In genomic region chr11:47552581-47553416, GRCh38 we compare ENCODE assay signal across 1 cellular context.
TF ChIP-seq lines count a peak whose summit lies in the region.

Gene CELF1 (minus strand): TSS chr11:47553132. CDS start chr11:47499523, 53,609 bp downstream.

TF ChIP-seq in HepG2, 621 proteins besides CTCF, POLR2A, EP300 and RAD21 (continued from another document and continues in another):
- TF ChIP-seq FOSL2 (CRISPR knock-in tag; IDR thresholded peaks at IDR 0.05) (no peak), ZNF382 (CRISPR knock-in tag; IDR thresholded peaks at IDR 0.05; ENCODE audit: borderline replicate concordance) (no peak), HOXA3 (CRISPR knock-in tag; IDR thresholded peaks at IDR 0.05) (peak; percentile 99), IRF1 (CRISPR knock-in tag; IDR thresholded peaks at IDR 0.05; ENCODE audit: low read depth) (0 out of 2 replicates have a peak, but pooled peaks have one; percentile 60), FOXP1 (IDR thresholded peaks at IDR 0.05) (no peak), FOXP1 (CRISPR knock-in tag; IDR thresholded peaks at IDR 0.05) (no peak), GATAD1 (CRISPR knock-in tag; IDR thresholded peaks at IDR 0.05) (peak; percentile 71; the same call in 1 of the 2 replicates), ZBTB20 (CRISPR knock-in tag; IDR thresholded peaks at IDR 0.05; ENCODE audit: borderline replicate concordance, low read depth) (peak; percentile 40; the same call in 1 of the 2 replicates), ZNF263 (CRISPR knock-in tag; IDR thresholded peaks at IDR 0.05) (no peak; the same call in 1 of the 2 replicates), HDAC2 (CRISPR knock-in tag; IDR thresholded peaks at IDR 0.05) (no peak), NRL (CRISPR knock-in tag; IDR thresholded peaks at IDR 0.05; ENCODE audit: borderline replicate concordance) (peak; percentile 22; the same call in 1 of the 2 replicates), POLR2AphosphoS5 (IDR thresholded peaks at IDR 0.05; ENCODE audit: low read depth, low read length) (peak; percentile 57; the same call in 1 of the 2 replicates), ZNF552 (CRISPR knock-in tag; IDR thresholded peaks at IDR 0.05; ENCODE audit: borderline replicate concordance) (no peak; the same call in 1 of the 2 replicates), STAT5B (CRISPR knock-in tag; IDR thresholded peaks at IDR 0.05) (no peak), ZNF205 (CRISPR knock-in tag; IDR thresholded peaks at IDR 0.05) (peak; percentile 76), EHMT2 (IDR thresholded peaks at IDR 0.05; ENCODE audit: borderline replicate concordance, low read depth, low read length) (no peak), ZSCAN31 (CRISPR knock-in tag; IDR thresholded peaks at IDR 0.05; ENCODE audit: low read depth) (no peak), AGO1 (IDR thresholded peaks at IDR 0.05; ENCODE audit: low read depth, low read length, poor library complexity, severe bottlenecking) (peak; percentile 88), NFE2 (CRISPR knock-in tag; IDR thresholded peaks at IDR 0.05) (no peak), MLLT10 (CRISPR knock-in tag; IDR thresholded peaks at IDR 0.05) (no peak), BRD4 (CRISPR knock-in tag; IDR thresholded peaks at IDR 0.05) (no peak), SOX13 (IDR thresholded peaks at IDR 0.05) (no peak), SOX13 (CRISPR knock-in tag; conservative IDR thresholded peaks at IDR 0.05 in 1 of 2, IDR thresholded peaks at IDR 0.05 in 1 of 2) (no peak), YY1 (IDR thresholded peaks at IDR 0.05; ENCODE audit: insufficient read depth, insufficient replicate concordance, low read depth, low read length) (peak; percentile 98), ZNF230 (CRISPR knock-in tag; IDR thresholded peaks at IDR 0.05) (peak; percentile 56; the same call in 1 of the 2 replicates), PAWR (CRISPR knock-in tag; IDR thresholded peaks at IDR 0.05; ENCODE audit: borderline replicate concordance) (no peak), TOPORS (CRISPR knock-in tag; IDR thresholded peaks at IDR 0.05) (peak; percentile 67), SMARCC2 (IDR thresholded peaks at IDR 0.05) (no peak), ZNF251 (CRISPR knock-in tag; IDR thresholded peaks at IDR 0.05) (no peak), ZNF564 (CRISPR knock-in tag; IDR thresholded peaks at IDR 0.05) (no peak), ZBTB1 (CRISPR knock-in tag; IDR thresholded peaks at IDR 0.05; ENCODE audit: borderline replicate concordance) (no peak), ZBTB8A (CRISPR knock-in tag; IDR thresholded peaks at IDR 0.05; ENCODE audit: borderline replicate concordance, low read depth) (no peak), ZNF124 (CRISPR knock-in tag; IDR thresholded peaks at IDR 0.05) (no peak), ZNF629 (CRISPR knock-in tag; conservative IDR thresholded peaks at IDR 0.05) (no peak), MXD3 (CRISPR knock-in tag; IDR thresholded peaks at IDR 0.05) (0 out of 2 replicates have a peak, but pooled peaks have one; percentile 37), ASH2L (IDR thresholded peaks at IDR 0.05; ENCODE audit: insufficient read length, low read depth, low read length) (peak; percentile 83)
- TF ChIP-seq, protein P1, sequence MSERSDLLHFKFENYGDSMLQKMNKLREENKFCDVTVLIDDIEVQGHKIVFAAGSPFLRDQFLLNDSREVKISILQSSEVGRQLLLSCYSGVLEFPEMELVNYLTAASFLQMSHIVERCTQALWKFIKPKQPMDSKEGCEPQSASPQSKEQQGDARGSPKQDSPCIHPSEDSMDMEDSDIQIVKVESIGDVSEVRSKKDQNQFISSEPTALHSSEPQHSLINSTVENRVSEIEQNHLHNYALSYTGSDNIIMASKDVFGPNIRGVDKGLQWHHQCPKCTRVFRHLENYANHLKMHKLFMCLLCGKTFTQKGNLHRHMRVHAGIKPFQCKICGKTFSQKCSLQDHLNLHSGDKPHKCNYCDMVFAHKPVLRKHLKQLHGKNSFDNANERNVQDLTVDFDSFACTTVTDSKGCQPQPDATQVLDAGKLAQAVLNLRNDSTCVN (CRISPR knock-in tag; IDR thresholded peaks at IDR 0.05; ENCODE audit: borderline replicate concordance) = no peak
- TF ChIP-seq, protein P2, sequence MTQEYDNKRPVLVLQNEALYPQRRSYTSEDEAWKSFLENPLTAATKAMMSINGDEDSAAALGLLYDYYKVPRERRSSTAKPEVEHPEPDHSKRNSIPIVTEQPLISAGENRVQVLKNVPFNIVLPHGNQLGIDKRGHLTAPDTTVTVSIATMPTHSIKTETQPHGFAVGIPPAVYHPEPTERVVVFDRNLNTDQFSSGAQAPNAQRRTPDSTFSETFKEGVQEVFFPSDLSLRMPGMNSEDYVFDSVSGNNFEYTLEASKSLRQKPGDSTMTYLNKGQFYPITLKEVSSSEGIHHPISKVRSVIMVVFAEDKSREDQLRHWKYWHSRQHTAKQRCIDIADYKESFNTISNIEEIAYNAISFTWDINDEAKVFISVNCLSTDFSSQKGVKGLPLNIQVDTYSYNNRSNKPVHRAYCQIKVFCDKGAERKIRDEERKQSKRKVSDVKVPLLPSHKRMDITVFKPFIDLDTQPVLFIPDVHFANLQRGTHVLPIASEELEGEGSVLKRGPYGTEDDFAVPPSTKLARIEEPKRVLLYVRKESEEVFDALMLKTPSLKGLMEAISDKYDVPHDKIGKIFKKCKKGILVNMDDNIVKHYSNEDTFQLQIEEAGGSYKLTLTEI (CRISPR knock-in tag; conservative IDR thresholded peaks at IDR 0.05) = no peak
- TF ChIP-seq, protein P3, sequence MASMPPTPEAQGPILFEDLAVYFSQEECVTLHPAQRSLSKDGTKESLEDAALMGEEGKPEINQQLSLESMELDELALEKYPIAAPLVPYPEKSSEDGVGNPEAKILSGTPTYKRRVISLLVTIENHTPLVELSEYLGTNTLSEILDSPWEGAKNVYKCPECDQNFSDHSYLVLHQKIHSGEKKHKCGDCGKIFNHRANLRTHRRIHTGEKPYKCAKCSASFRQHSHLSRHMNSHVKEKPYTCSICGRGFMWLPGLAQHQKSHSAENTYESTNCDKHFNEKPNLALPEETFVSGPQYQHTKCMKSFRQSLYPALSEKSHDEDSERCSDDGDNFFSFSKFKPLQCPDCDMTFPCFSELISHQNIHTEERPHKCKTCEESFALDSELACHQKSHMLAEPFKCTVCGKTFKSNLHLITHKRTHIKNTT (CRISPR knock-in tag; IDR thresholded peaks at IDR 0.05) = no peak
- TF ChIP-seq, protein P4, sequence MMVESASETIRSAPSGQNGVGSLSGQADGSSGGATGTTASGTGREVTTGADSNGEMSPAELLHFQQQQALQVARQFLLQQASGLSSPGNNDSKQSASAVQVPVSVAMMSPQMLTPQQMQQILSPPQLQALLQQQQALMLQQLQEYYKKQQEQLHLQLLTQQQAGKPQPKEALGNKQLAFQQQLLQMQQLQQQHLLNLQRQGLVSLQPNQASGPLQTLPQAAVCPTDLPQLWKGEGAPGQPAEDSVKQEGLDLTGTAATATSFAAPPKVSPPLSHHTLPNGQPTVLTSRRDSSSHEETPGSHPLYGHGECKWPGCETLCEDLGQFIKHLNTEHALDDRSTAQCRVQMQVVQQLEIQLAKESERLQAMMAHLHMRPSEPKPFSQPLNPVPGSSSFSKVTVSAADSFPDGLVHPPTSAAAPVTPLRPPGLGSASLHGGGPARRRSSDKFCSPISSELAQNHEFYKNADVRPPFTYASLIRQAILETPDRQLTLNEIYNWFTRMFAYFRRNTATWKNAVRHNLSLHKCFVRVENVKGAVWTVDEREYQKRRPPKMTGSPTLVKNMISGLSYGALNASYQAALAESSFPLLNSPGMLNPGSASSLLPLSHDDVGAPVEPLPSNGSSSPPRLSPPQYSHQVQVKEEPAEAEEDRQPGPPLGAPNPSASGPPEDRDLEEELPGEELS (CRISPR knock-in tag; IDR thresholded peaks at IDR 0.05) = no peak
- TF ChIP-seq, protein P5, sequence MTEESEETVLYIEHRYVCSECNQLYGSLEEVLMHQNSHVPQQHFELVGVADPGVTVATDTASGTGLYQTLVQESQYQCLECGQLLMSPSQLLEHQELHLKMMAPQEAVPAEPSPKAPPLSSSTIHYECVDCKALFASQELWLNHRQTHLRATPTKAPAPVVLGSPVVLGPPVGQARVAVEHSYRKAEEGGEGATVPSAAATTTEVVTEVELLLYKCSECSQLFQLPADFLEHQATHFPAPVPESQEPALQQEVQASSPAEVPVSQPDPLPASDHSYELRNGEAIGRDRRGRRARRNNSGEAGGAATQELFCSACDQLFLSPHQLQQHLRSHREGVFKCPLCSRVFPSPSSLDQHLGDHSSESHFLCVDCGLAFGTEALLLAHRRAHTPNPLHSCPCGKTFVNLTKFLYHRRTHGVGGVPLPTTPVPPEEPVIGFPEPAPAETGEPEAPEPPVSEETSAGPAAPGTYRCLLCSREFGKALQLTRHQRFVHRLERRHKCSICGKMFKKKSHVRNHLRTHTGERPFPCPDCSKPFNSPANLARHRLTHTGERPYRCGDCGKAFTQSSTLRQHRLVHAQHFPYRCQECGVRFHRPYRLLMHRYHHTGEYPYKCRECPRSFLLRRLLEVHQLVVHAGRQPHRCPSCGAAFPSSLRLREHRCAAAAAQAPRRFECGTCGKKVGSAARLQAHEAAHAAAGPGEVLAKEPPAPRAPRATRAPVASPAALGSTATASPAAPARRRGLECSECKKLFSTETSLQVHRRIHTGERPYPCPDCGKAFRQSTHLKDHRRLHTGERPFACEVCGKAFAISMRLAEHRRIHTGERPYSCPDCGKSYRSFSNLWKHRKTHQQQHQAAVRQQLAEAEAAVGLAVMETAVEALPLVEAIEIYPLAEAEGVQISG (CRISPR knock-in tag; IDR thresholded peaks at IDR 0.05) = peak; percentile 98
- TF ChIP-seq, protein P6, sequence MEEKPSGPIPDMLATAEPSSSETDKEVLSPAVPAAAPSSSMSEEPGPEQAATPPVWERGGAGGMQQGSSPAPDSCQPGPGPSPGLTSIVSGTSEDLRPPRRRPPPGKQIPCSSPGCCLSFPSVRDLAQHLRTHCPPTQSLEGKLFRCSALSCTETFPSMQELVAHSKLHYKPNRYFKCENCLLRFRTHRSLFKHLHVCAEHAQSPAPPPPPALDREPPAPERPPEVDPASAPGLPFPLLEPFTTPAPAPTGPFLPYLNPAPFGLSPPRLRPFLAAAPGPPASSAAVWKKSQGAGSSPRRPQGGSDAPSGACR (CRISPR knock-in tag; IDR thresholded peaks at IDR 0.05) = no peak
- TF ChIP-seq, protein P7, sequence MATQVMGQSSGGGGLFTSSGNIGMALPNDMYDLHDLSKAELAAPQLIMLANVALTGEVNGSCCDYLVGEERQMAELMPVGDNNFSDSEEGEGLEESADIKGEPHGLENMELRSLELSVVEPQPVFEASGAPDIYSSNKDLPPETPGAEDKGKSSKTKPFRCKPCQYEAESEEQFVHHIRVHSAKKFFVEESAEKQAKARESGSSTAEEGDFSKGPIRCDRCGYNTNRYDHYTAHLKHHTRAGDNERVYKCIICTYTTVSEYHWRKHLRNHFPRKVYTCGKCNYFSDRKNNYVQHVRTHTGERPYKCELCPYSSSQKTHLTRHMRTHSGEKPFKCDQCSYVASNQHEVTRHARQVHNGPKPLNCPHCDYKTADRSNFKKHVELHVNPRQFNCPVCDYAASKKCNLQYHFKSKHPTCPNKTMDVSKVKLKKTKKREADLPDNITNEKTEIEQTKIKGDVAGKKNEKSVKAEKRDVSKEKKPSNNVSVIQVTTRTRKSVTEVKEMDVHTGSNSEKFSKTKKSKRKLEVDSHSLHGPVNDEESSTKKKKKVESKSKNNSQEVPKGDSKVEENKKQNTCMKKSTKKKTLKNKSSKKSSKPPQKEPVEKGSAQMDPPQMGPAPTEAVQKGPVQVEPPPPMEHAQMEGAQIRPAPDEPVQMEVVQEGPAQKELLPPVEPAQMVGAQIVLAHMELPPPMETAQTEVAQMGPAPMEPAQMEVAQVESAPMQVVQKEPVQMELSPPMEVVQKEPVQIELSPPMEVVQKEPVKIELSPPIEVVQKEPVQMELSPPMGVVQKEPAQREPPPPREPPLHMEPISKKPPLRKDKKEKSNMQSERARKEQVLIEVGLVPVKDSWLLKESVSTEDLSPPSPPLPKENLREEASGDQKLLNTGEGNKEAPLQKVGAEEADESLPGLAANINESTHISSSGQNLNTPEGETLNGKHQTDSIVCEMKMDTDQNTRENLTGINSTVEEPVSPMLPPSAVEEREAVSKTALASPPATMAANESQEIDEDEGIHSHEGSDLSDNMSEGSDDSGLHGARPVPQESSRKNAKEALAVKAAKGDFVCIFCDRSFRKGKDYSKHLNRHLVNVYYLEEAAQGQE (IDR thresholded peaks at IDR 0.05; ENCODE audit: borderline replicate concordance in 1 of 2, low read depth in 1 of 2, low read length in 2 of 2) = no peak
- TF ChIP-seq, protein P8, sequence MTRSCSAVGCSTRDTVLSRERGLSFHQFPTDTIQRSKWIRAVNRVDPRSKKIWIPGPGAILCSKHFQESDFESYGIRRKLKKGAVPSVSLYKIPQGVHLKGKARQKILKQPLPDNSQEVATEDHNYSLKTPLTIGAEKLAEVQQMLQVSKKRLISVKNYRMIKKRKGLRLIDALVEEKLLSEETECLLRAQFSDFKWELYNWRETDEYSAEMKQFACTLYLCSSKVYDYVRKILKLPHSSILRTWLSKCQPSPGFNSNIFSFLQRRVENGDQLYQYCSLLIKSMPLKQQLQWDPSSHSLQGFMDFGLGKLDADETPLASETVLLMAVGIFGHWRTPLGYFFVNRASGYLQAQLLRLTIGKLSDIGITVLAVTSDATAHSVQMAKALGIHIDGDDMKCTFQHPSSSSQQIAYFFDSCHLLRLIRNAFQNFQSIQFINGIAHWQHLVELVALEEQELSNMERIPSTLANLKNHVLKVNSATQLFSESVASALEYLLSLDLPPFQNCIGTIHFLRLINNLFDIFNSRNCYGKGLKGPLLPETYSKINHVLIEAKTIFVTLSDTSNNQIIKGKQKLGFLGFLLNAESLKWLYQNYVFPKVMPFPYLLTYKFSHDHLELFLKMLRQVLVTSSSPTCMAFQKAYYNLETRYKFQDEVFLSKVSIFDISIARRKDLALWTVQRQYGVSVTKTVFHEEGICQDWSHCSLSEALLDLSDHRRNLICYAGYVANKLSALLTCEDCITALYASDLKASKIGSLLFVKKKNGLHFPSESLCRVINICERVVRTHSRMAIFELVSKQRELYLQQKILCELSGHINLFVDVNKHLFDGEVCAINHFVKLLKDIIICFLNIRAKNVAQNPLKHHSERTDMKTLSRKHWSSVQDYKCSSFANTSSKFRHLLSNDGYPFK (CRISPR knock-in tag; IDR thresholded peaks at IDR 0.05; ENCODE audit: borderline replicate concordance) = peak; percentile 24; the same call in 1 of the 2 replicates
- TF ChIP-seq, protein P9, sequence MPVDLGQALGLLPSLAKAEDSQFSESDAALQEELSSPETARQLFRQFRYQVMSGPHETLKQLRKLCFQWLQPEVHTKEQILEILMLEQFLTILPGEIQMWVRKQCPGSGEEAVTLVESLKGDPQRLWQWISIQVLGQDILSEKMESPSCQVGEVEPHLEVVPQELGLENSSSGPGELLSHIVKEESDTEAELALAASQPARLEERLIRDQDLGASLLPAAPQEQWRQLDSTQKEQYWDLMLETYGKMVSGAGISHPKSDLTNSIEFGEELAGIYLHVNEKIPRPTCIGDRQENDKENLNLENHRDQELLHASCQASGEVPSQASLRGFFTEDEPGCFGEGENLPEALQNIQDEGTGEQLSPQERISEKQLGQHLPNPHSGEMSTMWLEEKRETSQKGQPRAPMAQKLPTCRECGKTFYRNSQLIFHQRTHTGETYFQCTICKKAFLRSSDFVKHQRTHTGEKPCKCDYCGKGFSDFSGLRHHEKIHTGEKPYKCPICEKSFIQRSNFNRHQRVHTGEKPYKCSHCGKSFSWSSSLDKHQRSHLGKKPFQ (CRISPR knock-in tag; IDR thresholded peaks at IDR 0.05; ENCODE audit: insufficient replicate concordance) = no peak
